ENCODE assay signal across 16 cellular contexts in genomic region chr2:31335921-31336570, GRCh38.
A peak's percentile ranks its signal among the peaks of the same experiment; 100 is the strongest.
DNase-seq lines count a peak whose midpoint lies in the region; TF ChIP-seq lines count a peak whose summit lies in the region.
"Had no signal": no experiment of that assay in that cellular context is flagged by ENCODE, and none has a peak within 500 bp of the region (broad histone marks: within the 10 kb centered on the region; RNA-seq: fewer than 3 reads in every experiment).

No MANE protein-coding gene starts in this region.

- peak overlapping the region; percentile 1 for H3K4me3 Mint-ChIP-seq in HFFc6
- H3K4me3 Mint-ChIP-seq: neural crest cell had no signal

- H3K27ac ChIP-seq in AG04450 (ENCODE audit: low read depth, low read length), result peak overlapping the region; percentile 52
- H3K27ac ChIP-seq in hepatocyte, result peak overlapping the region; percentile 88
- H3K27ac ChIP-seq in uterus, result no peak overlapping the region
- H3K27ac ChIP-seq: Peyer's patch, vagina had no signal

- no peaks in the 10 kb centered on the region for H3K79me2 ChIP-seq in hepatocyte

- TF ChIP-seq CTCF in AG04450 (IDR thresholded peaks at IDR 0.05; ENCODE audit: low read depth, low read length), result no peak
- no peak for TF ChIP-seq CTCF in HFFc6 (IDR thresholded peaks at IDR 0.05)
- TF ChIP-seq CTCF in astrocyte of the spinal cord (IDR thresholded peaks at IDR 0.05; ENCODE audit: low read depth, low read length), result no peak
- no peak for TF ChIP-seq CTCF in hepatocyte (IDR thresholded peaks at IDR 0.05; ENCODE audit: poor library complexity)
- no peak for TF ChIP-seq CTCF in uterus (IDR thresholded peaks at IDR 0.05)

- no peak for TF ChIP-seq POLR2A in uterus (IDR thresholded peaks at IDR 0.05)

- no peak overlapping the region for H3K4me3 ChIP-seq in AG04450 (ENCODE audit: low read depth, low read length)
- H3K4me3 ChIP-seq in astrocyte of the spinal cord (ENCODE audit: low read depth, low read length), result no peak overlapping the region
- H3K4me3 ChIP-seq in hepatocyte, result no peak overlapping the region
- no peak overlapping the region for H3K4me3 ChIP-seq in uterus
- H3K4me3 ChIP-seq: Peyer's patch, vagina had no signal

- no peaks in the 10 kb centered on the region for H3K9me2 ChIP-seq in hepatocyte (replicated peaks; ENCODE audit: insufficient read depth)

- no peaks in the 10 kb centered on the region for H3K27me3 ChIP-seq in AG04450 (ENCODE audit: control insufficient read depth, insufficient read depth, low read length)
- no peaks in the 10 kb centered on the region for H3K27me3 ChIP-seq in hepatocyte
- H3K27me3 ChIP-seq in uterus, result no peaks in the 10 kb centered on the region
- H3K27me3 ChIP-seq: Peyer's patch, vagina had no signal

- WGBS in hepatocyte (ENCODE audit: low lambda C conversion rate, missing lambda C conversion rate), result 89% methylated on average over 5 of the region's 5 CpGs

- peaks cover 1% of the 10 kb centered on the region; the same call in 1 of the 2 replicates for H3K27me3 Mint-ChIP-seq in HFFc6 (ENCODE audit: insufficient read depth)

- H3K36me3 ChIP-seq in hepatocyte (replicated peaks; ENCODE audit: insufficient read depth, low read depth) (no peaks in the 10 kb centered on the region), uterus (no peaks in the 10 kb centered on the region)
- H3K36me3 ChIP-seq: Peyer's patch, vagina had no signal

- POLR2A ChIA-PET in AG04450 (lab: Yijun Ruan, JAX), result no interaction called here

- H4K20me1 ChIP-seq in hepatocyte (ENCODE audit: insufficient read depth, poor library complexity, severe bottlenecking), result no peaks in the 10 kb centered on the region

- no peaks in the 10 kb centered on the region for H3K9me3 Mint-ChIP-seq in HFFc6
- H3K9me3 Mint-ChIP-seq: neural crest cell had no signal

- H3K36me3 Mint-ChIP-seq in HFFc6 (ENCODE audit: low read depth), result peaks cover 9% of the 10 kb centered on the region

- H3K4me1 Mint-ChIP-seq in HFFc6 (ENCODE audit: low read depth), result peaks cover 58% of the 10 kb centered on the region
- H3K4me1 Mint-ChIP-seq: neural crest cell had no signal

- in situ Hi-C loops in astrocyte of the spinal cord (cut with HindIII; ENCODE audit: low sequenced_read_pairs), result no loop called here

- peak; percentile 34 for DNase-seq in AG04450 (ENCODE audit: low read depth, low spot score)
- DNase-seq in HFFc6, result peak; percentile 75
- peak; percentile 68 for DNase-seq in astrocyte of the spinal cord (ENCODE audit: low read depth, low spot score)
- DNase-seq in hepatocyte (ENCODE audit: low spot score), result no peak
- DNase-seq in pons (ENCODE audit: low spot score), result no peak
- no peak for DNase-seq in SIG-M5 (lab: John Stamatoyannopoulos, UW)
- no peak for DNase-seq in stimulated activated CD4-positive, alpha-beta T cell treated with anti-CD3 and anti-CD28 coated beads, Interleukin-2, amount 100 ng/mL, for 24 hours
- DNase-seq in uterus, result no peak
- DNase-seq: activated T-cell treated with anti-CD3 and anti-CD28 coated beads for 4 hours; AML-193; amygdala; GDM1; Peyer's patch; stimulated activated CD4-positive, alpha-beta T cell treated with anti-CD3 and anti-CD28 coated beads, Interleukin-15, amount 100 ng/mL, for 24 hours had no signal

- CTCF ChIA-PET in AG04450 (lab: Charles Lee), result interaction anchor here (1.3 to 8.5 kb wide), 4 partner anchors 102 to 623 kb away, joined by 3 to 80 read pairs (median 38); partner anchors contain the start of gene EHD3

- H3K4me1 ChIP-seq in hepatocyte (ENCODE audit: insufficient read depth) (peaks cover 8% of the 10 kb centered on the region), uterus (no peaks in the 10 kb centered on the region)
- H3K4me1 ChIP-seq: Peyer's patch, vagina had no signal

- no peak overlapping the region for H2AFZ ChIP-seq in hepatocyte

- no peak overlapping the region for H3K4me2 ChIP-seq in hepatocyte

- peak overlapping the region; percentile 76 for H3K27ac Mint-ChIP-seq in HFFc6

- peaks cover 2% of the 10 kb centered on the region; the same call in 1 of the 2 replicates for H3K9me3 ChIP-seq in AG04450 (ENCODE audit: control insufficient read depth, insufficient read depth, low read length)
- no peaks in the 10 kb centered on the region for H3K9me3 ChIP-seq in hepatocyte (ENCODE audit: low read depth)
- H3K9me3 ChIP-seq in uterus, result no peaks in the 10 kb centered on the region
- H3K9me3 ChIP-seq: Peyer's patch, vagina had no signal

- intact Hi-C loops in uterus (cut with DNase I; ENCODE audit: low total_unique reads), result no loop called here

Comparison
In these comparisons a context has a peak if more than half of its experiments do, and no peak if none do; other contexts are left out.
1. DNase-seq: peak in AG04450 (single experiment), HFFc6 (single experiment) and astrocyte of the spinal cord (single experiment); none in hepatocyte (single experiment), pons (single experiment), SIG-M5 (single experiment), stimulated activated CD4-positive, alpha-beta T cell treated with anti-CD3 and anti-CD28 coated beads, Interleukin-2, amount 100 ng/mL, for 24 hours (0 of 2) and uterus (0 of 2).
2. H3K27ac ChIP-seq: peak in AG04450 (single experiment) and hepatocyte (single experiment); none in uterus (0 of 2).